Comparison of ENCODE assay signal across 12 cellular contexts in the genomic region with DNA sequence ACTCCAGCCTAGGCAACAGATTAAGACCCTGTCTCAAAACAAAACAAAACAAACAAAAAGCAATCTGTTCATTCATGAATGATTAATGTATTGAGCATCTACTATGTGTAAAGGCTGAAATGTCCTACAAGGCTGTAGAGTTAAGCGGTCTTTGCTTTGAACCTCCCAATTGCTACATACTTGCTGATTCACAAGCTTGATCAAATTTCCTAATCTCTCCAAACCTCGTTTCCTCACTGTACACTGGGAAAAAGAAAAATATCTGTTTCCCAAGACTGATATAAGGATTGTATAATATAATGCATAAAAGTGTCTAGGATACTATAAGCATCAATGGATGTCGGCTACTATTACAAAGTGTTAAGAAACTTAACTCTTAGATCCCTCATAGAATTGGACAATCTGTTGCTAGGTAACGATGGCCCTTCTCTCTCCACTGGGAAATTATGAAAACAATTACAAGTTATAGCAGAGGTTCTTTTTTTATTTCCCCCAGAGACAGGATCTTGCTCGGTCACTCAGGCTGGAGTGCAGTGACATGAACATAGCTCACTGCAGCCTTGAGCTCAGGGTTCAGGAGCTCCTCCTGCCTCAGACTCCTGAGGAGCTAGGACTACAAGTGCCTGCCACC. TPM values are rescaled to one million over a fixed set of nuclear protein-coding genes. Genes with fewer than 3 reads are reported as not detected.
A peak's percentile ranks its signal among the peaks of the same experiment; 100 is the strongest.
DNase-seq lines count a peak whose midpoint lies in the region; ATAC-seq and TF ChIP-seq lines count a peak whose summit lies in the region.
"Had no signal": no experiment of that assay in that cellular context is flagged by ENCODE, and none has a peak within 500 bp of the region (broad histone marks: within the 10 kb centered on the region; RNA-seq: fewer than 3 reads in every experiment).

No MANE protein-coding gene starts in this region.

- H3K27ac ChIP-seq in RWPE2 (ENCODE audit: poor library complexity, severe bottlenecking) = no peak overlapping the region
- peak overlapping the region in 3 of 5 donors; percentile 35 to 88 (median 76) for H3K27ac ChIP-seq in stomach
- H3K27ac ChIP-seq: SJSA1 had no signal

- no peak overlapping the region for H3K4me3 Mint-ChIP-seq in activated CD4-positive, alpha-beta memory T cell treated with anti-CD3 and anti-CD28 coated beads for 36 hours
- H3K4me3 Mint-ChIP-seq: activated T-helper 1 cell treated with anti-CD3 and anti-CD28 coated beads, Interleukin-12 subunit alpha, Interleukin-12 subunit beta, Interleukin-2, Interleukin-4 antibody, amounts not matched to agents 30 ng/mL and 10 ng/mL and 1 ng/mL, durations not matched to agents 14 hours and 24 hours and 36 hours had no signal

- peak; percentile 76 for DNase-seq in HCEC 1CT
- DNase-seq in RWPE2 (ENCODE audit: low spot score) = no peak
- DNase-seq in fibroblast of pulmonary artery (ENCODE audit: low read depth) = peak; percentile 86
- no peak for DNase-seq in stomach
- DNase-seq in NCI-H1930 (lab: John Stamatoyannopoulos, UW) = no peak
- DNase-seq in activated CD4-positive, alpha-beta memory T cell treated with anti-CD3 and anti-CD28 coated beads for 36 hours = no peak
- DNase-seq: caudate nucleus had no signal

- H3K9me3 ChIP-seq in RWPE2 (ENCODE audit: severe bottlenecking) (no peaks in the 10 kb centered on the region), stomach (no peaks in the 10 kb centered on the region)
- H3K9me3 ChIP-seq: SJSA1 had no signal

- no peaks in the 10 kb centered on the region for H3K9me3 Mint-ChIP-seq in activated CD4-positive, alpha-beta memory T cell treated with anti-CD3 and anti-CD28 coated beads for 36 hours
- H3K9me3 Mint-ChIP-seq: activated T-helper 1 cell treated with anti-CD3 and anti-CD28 coated beads, Interleukin-12 subunit alpha, Interleukin-12 subunit beta, Interleukin-2, Interleukin-4 antibody, amounts not matched to agents 30 ng/mL and 10 ng/mL and 1 ng/mL, durations not matched to agents 14 hours and 24 hours and 36 hours had no signal

- TF ChIP-seq CTCF in RWPE2 (IDR thresholded peaks at IDR 0.05; ENCODE audit: poor library complexity, severe bottlenecking) = no peak
- no peak for TF ChIP-seq CTCF in fibroblast of pulmonary artery (IDR thresholded peaks at IDR 0.05; ENCODE audit: low read length, missing control alignments)
- TF ChIP-seq CTCF in stomach (IDR thresholded peaks at IDR 0.05) = no peak

- TF ChIP-seq POLR2A in stomach (IDR thresholded peaks at IDR 0.05) = no peak

- H3K27ac Mint-ChIP-seq in activated CD4-positive, alpha-beta memory T cell treated with anti-CD3 and anti-CD28 coated beads for 36 hours = no peak overlapping the region
- H3K27ac Mint-ChIP-seq: activated T-helper 1 cell treated with anti-CD3 and anti-CD28 coated beads, Interleukin-12 subunit alpha, Interleukin-12 subunit beta, Interleukin-2, Interleukin-4 antibody, amounts not matched to agents 30 ng/mL and 10 ng/mL and 1 ng/mL, durations not matched to agents 14 hours and 24 hours and 36 hours had no signal

- no peak for TF ChIP-seq EP300 in stomach (IDR thresholded peaks at IDR 0.05)

- H3K4me1 Mint-ChIP-seq in activated CD4-positive, alpha-beta memory T cell treated with anti-CD3 and anti-CD28 coated beads for 36 hours (ENCODE audit: low read depth) = peaks cover 35% of the 10 kb centered on the region

- no peaks in the 10 kb centered on the region for H3K36me3 ChIP-seq in RWPE2 (ENCODE audit: low read depth)
- no peaks in the 10 kb centered on the region for H3K36me3 ChIP-seq in stomach
- H3K36me3 ChIP-seq: SJSA1 had no signal

- H3K27me3 ChIP-seq in RWPE2 (ENCODE audit: insufficient read depth, poor library complexity, severe bottlenecking) (no peaks in the 10 kb centered on the region), stomach (no peaks in the 10 kb centered on the region)
- H3K27me3 ChIP-seq: SJSA1 had no signal

- peaks cover 5% of the 10 kb centered on the region for H3K4me1 ChIP-seq in RWPE2 (ENCODE audit: insufficient read depth, poor library complexity, severe bottlenecking)
- H3K4me1 ChIP-seq in stomach = peaks cover 23 to 39% (median 33%) of the 10 kb centered on the region in 4 donors

- ATAC-seq in RWPE2 (ENCODE audit: low read depth) (peak; percentile 76), GM21576 (IDR thresholded peaks at IDR 0.05; ENCODE audit: unreplicated experiment) (no peak)
- ATAC-seq: activated CD4-positive, CD25-positive, alpha-beta regulatory T cell treated with anti-CD3 and anti-CD28 coated beads, Interleukin-2, amount 50 U/mL, for 24 hours; esophagus mucosa had no signal

- 59 to 69% (median 64%) methylated on average over 5 of the region's 5 CpGs for WGBS in stomach, 5 donors

- POLR2A ChIA-PET in activated CD4-positive, alpha-beta memory T cell treated with anti-CD3 and anti-CD28 coated beads for 36 hours (lab: Charles Lee) = no interaction called here

- intact Hi-C loops in stomach (cut with DNase I; ENCODE audit: low total_unique reads) = no loop called here
- intact Hi-C loops in activated CD4-positive, alpha-beta memory T cell treated with anti-CD3 and anti-CD28 coated beads for 36 hours (cut with micrococcal nuclease) = no loop called here

- no peaks in the 10 kb centered on the region for H3K36me3 Mint-ChIP-seq in activated CD4-positive, alpha-beta memory T cell treated with anti-CD3 and anti-CD28 coated beads for 36 hours

- H3K27me3 Mint-ChIP-seq in activated CD4-positive, alpha-beta memory T cell treated with anti-CD3 and anti-CD28 coated beads for 36 hours = no peaks in the 10 kb centered on the region

- CTCF ChIA-PET in activated CD4-positive, alpha-beta memory T cell treated with anti-CD3 and anti-CD28 coated beads for 36 hours (lab: Charles Lee) = interaction anchor here (0.8 kb wide), 1 partner anchor 8 kb away, joined by 3 read pairs; a partner anchor contains a TSS

- H3K4me3 ChIP-seq in RWPE2 (ENCODE audit: severe bottlenecking) (no peak overlapping the region), fibroblast of pulmonary artery (replicated peaks; ENCODE audit: low read depth, low read length) (no peak overlapping the region), stomach (no peak overlapping the region)
- H3K4me3 ChIP-seq: SJSA1 had no signal

RNA-seq across cellular contexts. Expression of a gene that starts 8.0 kb away (rescaled TPM):
- 1 to 10 TPM; 2.0 to 5.3 (median 3.8) TPM for total RNA-seq in stomach
- polyA plus RNA-seq in stomach = 1 to 10 TPM; 4.6 to 5.9 (median 5.5) TPM
- 10 to 100 TPM; 15.4 to 16.6 TPM for total RNA-seq in activated CD4-positive, alpha-beta memory T cell treated with anti-CD3 and anti-CD28 coated beads for 36 hours

RNA-seq across cellular contexts. Expression of a gene that starts 13.4 kb away (rescaled TPM):
- 10 to 100 TPM in 4 of 5 donors, 1 to 10 TPM in 1; 5.8 to 55.0 (median 22.8) TPM for total RNA-seq in stomach
- 10 to 100 TPM; 34.1 to 47.3 (median 45.8) TPM for polyA plus RNA-seq in stomach
- total RNA-seq in activated CD4-positive, alpha-beta memory T cell treated with anti-CD3 and anti-CD28 coated beads for 36 hours = 10 to 100 TPM; 28.6 to 30.6 TPM

Comparison
In these comparisons a context has a peak if more than half of its experiments do, and no peak if none do; other contexts are left out.
1. DNase-seq: peak in HCEC 1CT (single experiment) and fibroblast of pulmonary artery (single experiment); none in RWPE2 (single experiment), stomach (single experiment), NCI-H1930 (0 of 2) and activated CD4-positive, alpha-beta memory T cell treated with anti-CD3 and anti-CD28 coated beads for 36 hours (single experiment).